8 cellular contexts compared by ENCODE assay signal in genomic region chr11:66421492-66422205, GRCh38. TPM values are rescaled to one million over a fixed set of nuclear protein-coding genes. Genes with fewer than 3 reads are reported as not detected.
DNase-seq lines count a peak whose midpoint lies in the region; ATAC-seq and TF ChIP-seq lines count a peak whose summit lies in the region.

No MANE protein-coding gene starts in this region.

- no peak overlapping the region for H3K4me2 ChIP-seq in PC-9

- H4K20me1 ChIP-seq in PC-9 (ENCODE audit: insufficient read depth), result peaks cover 5% of the 10 kb centered on the region; the same call in 1 of the 2 replicates

- no peak overlapping the region for H3K27ac ChIP-seq in PC-9

- POLR2A ChIA-PET in HEK293T (lab: Yijun Ruan, JAX), result interaction anchor here (0.8 to 1.1 kb wide), 3 partner anchors 11 to 45 kb away, joined by 3 to 6 read pairs (median 3); partner anchors contain the start of genes MRPL11 and PELI3
- POLR2A ChIA-PET in PC-9 (lab: Charles Lee; ENCODE audit: unreplicated experiment), result interaction anchor here (0.6 to 1.1 kb wide), 6 partner anchors 45 to 502 kb away, joined by 3 to 7 read pairs (median 4); partner anchors contain the start of genes DPP3, PELI3 and YIF1A

- peaks cover 7% of the 10 kb centered on the region for H3K9me3 Mint-ChIP-seq in activated T-cell treated with anti-CD3 and anti-CD28 coated beads, Interleukin-2, amount 50 U/mL, for 4 hours

- no peaks in the 10 kb centered on the region for H3K36me3 Mint-ChIP-seq in activated T-cell treated with anti-CD3 and anti-CD28 coated beads, Interleukin-2, amount 50 U/mL, for 4 hours (ENCODE audit: insufficient read depth)

- no peaks in the 10 kb centered on the region for H3K9me3 ChIP-seq in PC-9 (ENCODE audit: insufficient read depth, low read depth)
- H3K9me3 ChIP-seq in mucosa of descending colon, result no peaks in the 10 kb centered on the region

- no peaks in the 10 kb centered on the region for H3K36me3 ChIP-seq in PC-9 (ENCODE audit: low read depth)
- H3K36me3 ChIP-seq in mucosa of descending colon (ENCODE audit: low read depth), result no peaks in the 10 kb centered on the region

- H3K79me2 ChIP-seq in PC-9 (ENCODE audit: low read depth), result no peaks in the 10 kb centered on the region

- peak; percentile 96 for DNase-seq in CD1c-positive myeloid dendritic cell (ENCODE audit: extremely low spot score)
- peak; percentile 90 for DNase-seq in HEK293T (ENCODE audit: extremely low spot score)
- peak; percentile 74 to 91 for DNase-seq in PC-9
- peak; percentile 87 for DNase-seq in activated T-cell treated with anti-CD3 and anti-CD28 coated beads, Interleukin-2, amount 50 U/mL, for 4 hours
- DNase-seq in mucosa of descending colon, result peak; percentile 84 to 97 (median 90)
- peak; percentile 95 for DNase-seq in stimulated activated CD8-positive, alpha-beta memory T cell treated with anti-CD3 and anti-CD28 coated beads, Interleukin-4, amount 100 ng/mL, for 48 hours

- no peaks in the 10 kb centered on the region for H3K9me2 ChIP-seq in PC-9 (ENCODE audit: insufficient read depth)

- TF ChIP-seq CTCF in PC-9 (conservative IDR thresholded peaks at IDR 0.05) (no peak), mucosa of descending colon (IDR thresholded peaks at IDR 0.05) (no peak)

- H3K4me1 Mint-ChIP-seq in activated T-cell treated with anti-CD3 and anti-CD28 coated beads, Interleukin-2, amount 50 U/mL, for 4 hours (ENCODE audit: low read depth), result peaks cover 30% of the 10 kb centered on the region

- CTCF ChIA-PET in HEK293T (lab: Yijun Ruan, JAX) (interaction anchor here (1.1 to 1.3 kb wide), 3 partner anchors 8 to 33 kb away, joined by 3 to 12 read pairs (median 4); no protein-coding TSS in a partner anchor), PC-9 (lab: Charles Lee) (interaction anchor here (0.6 to 1.1 kb wide), 8 partner anchors 15 to 673 kb away, joined by 3 to 8 read pairs (median 5); partner anchors contain the start of genes MRPL11 and PELI3)

- BruUV-seq in PC-9 (replicated peaks; lab: Mats Ljungman, UMichigan), result no TSS peak

- intact Hi-C loops in PC-9 (cut with micrococcal nuclease; ENCODE audit: unreplicated experiment), result no loop called here
- intact Hi-C loops in mucosa of descending colon (cut with DNase I, micrococcal nuclease), result no loop called here

- H3K4me3 ChIP-seq in PC-9 (no peak overlapping the region), mucosa of descending colon (no peak overlapping the region)

- ATAC-seq in activated T-cell treated with anti-CD3 and anti-CD28 coated beads, Interleukin-2, amount 50 U/mL, for 4 hours, result peak; percentile 59 to 63
- ATAC-seq in esophagus mucosa (peak; percentile 95), mucosa of descending colon (peak; percentile 100), GM21723 (IDR thresholded peaks at IDR 0.05; ENCODE audit: unreplicated experiment) (no peak)

- H3F3A ChIP-seq in PC-9 (ENCODE audit: insufficient read depth, low read depth), result peaks cover 8% of the 10 kb centered on the region

- H2AFZ ChIP-seq in PC-9, result no peak overlapping the region

- H3K4me1 ChIP-seq in PC-9 (replicated peaks; ENCODE audit: insufficient read depth) (no peaks in the 10 kb centered on the region), mucosa of descending colon (ENCODE audit: low read depth) (peaks cover 4% of the 10 kb centered on the region)

- peaks cover 31% of the 10 kb centered on the region for H3K27me3 Mint-ChIP-seq in activated T-cell treated with anti-CD3 and anti-CD28 coated beads, Interleukin-2, amount 50 U/mL, for 4 hours (ENCODE audit: low read depth)

- H3K4me3 Mint-ChIP-seq in activated T-cell treated with anti-CD3 and anti-CD28 coated beads, Interleukin-2, amount 50 U/mL, for 4 hours, result no peak overlapping the region

- peaks cover 43% of the 10 kb centered on the region for H3K27me3 ChIP-seq in PC-9 (ENCODE audit: insufficient read depth, low read depth)

TF ChIP-seq in HEK293T, 16 proteins besides CTCF, POLR2A, EP300 and RAD21:
- TF ChIP-seq CTBP1 (IDR thresholded peaks at IDR 0.05; ENCODE audit: borderline replicate concordance), result peak; percentile 86
- TF ChIP-seq ZNF384 (IDR thresholded peaks at IDR 0.05), result no peak
- TF ChIP-seq ARNT (IDR thresholded peaks at IDR 0.05), result peak; percentile 12; the same call in 1 of the 2 replicates
- TF ChIP-seq LEF1 (IDR thresholded peaks at IDR 0.05; ENCODE audit: borderline replicate concordance), result no peak
- TF ChIP-seq SUZ12 (IDR thresholded peaks at IDR 0.05), result no peak
- peak; percentile 91 for TF ChIP-seq TARDBP (IDR thresholded peaks at IDR 0.05)
- TF ChIP-seq NFRKB (IDR thresholded peaks at IDR 0.05), result peak; percentile 90
- no peak for TF ChIP-seq FOXA1 (IDR thresholded peaks at IDR 0.05)

RNA-seq across cellular contexts. Expression of gene NPAS4, which starts 0.8 kb away (rescaled TPM):
- not detected in 2 replicates for total RNA-seq in PC-9 (2021)
- total RNA-seq in activated T-cell treated with anti-CD3 and anti-CD28 coated beads, Interleukin-2, amount 50 U/mL, for 4 hours, result not detected
- total RNA-seq in esophagus mucosa, result not detected
- total RNA-seq in mucosa of descending colon, result 1 to 10 TPM in 1 of 3 donors, not detected in 2; 5.6 TPM

RNA-seq across cellular contexts. Expression of gene MRPL11, which starts 17.0 kb away (rescaled TPM):
- total RNA-seq in PC-9 (2021), result 138 and 140 TPM in 2 replicates
- 100 to 1,000 TPM; 124 to 141 (median 129) TPM for total RNA-seq in activated T-cell treated with anti-CD3 and anti-CD28 coated beads, Interleukin-2, amount 50 U/mL, for 4 hours
- total RNA-seq in esophagus mucosa, result 66.4 TPM
- 10 to 100 TPM; 43.7 to 64.9 (median 46.6) TPM for total RNA-seq in mucosa of descending colon

RNA-seq across cellular contexts. Expression of gene PELI3, which starts 45.1 kb away (rescaled TPM):
- total RNA-seq in PC-9 (2021), result 14.0 and 18.0 TPM in 2 replicates
- 1 to 10 TPM; 4.9 to 8.5 (median 7.8) TPM for total RNA-seq in activated T-cell treated with anti-CD3 and anti-CD28 coated beads, Interleukin-2, amount 50 U/mL, for 4 hours
- 3.7 TPM for total RNA-seq in esophagus mucosa
- 10 to 100 TPM in 1 of 3 donors, 1 to 10 TPM in 2; 2.8 to 25.5 (median 3.6) TPM for total RNA-seq in mucosa of descending colon

RNA-seq across cellular contexts. Expression of gene SLC29A2, which starts 50.1 kb away (rescaled TPM):
- total RNA-seq in PC-9 (2021) (28.9 and 36.1 TPM in 2 replicates), esophagus mucosa (3.6 TPM), mucosa of descending colon (10 to 100 TPM; 10.3 to 22.6 (median 14.9) TPM)
- 10 to 100 TPM; 10.5 to 15.7 (median 11.4) TPM for total RNA-seq in activated T-cell treated with anti-CD3 and anti-CD28 coated beads, Interleukin-2, amount 50 U/mL, for 4 hours

RNA-seq across cellular contexts. Expression of gene DPP3, which starts 58.6 kb away (rescaled TPM):
- 76.2 and 80.0 TPM in 2 replicates for total RNA-seq in PC-9 (2021)
- 100 to 1,000 TPM; 123 to 142 (median 132) TPM for total RNA-seq in activated T-cell treated with anti-CD3 and anti-CD28 coated beads, Interleukin-2, amount 50 U/mL, for 4 hours
- total RNA-seq in esophagus mucosa, result 46.9 TPM
- 10 to 100 TPM; 37.9 to 92.2 (median 75.5) TPM for total RNA-seq in mucosa of descending colon
